In genomic region chr5:957730-958485, GRCh38 we compare ENCODE assay signal across 1 cellular context.
TF ChIP-seq lines count a peak whose summit lies in the region.

No MANE protein-coding gene starts in this region.

TF ChIP-seq in HepG2, 621 proteins besides CTCF, POLR2A, EP300 and RAD21:
- 0 out of 2 replicates have a peak, but pooled peaks have one; percentile 10 for TF ChIP-seq TGIF2 (CRISPR knock-in tag; IDR thresholded peaks at IDR 0.05)
- TF ChIP-seq ZNF687 (CRISPR knock-in tag; IDR thresholded peaks at IDR 0.05): 0 out of 2 replicates have a peak, but pooled peaks have one; percentile 7
- TF ChIP-seq SIN3A (IDR thresholded peaks at IDR 0.05; ENCODE audit: borderline replicate concordance, low read depth, low read length): no peak
- TF ChIP-seq ZNF414 (CRISPR knock-in tag; IDR thresholded peaks at IDR 0.05): no peak
- TF ChIP-seq HNRNPL (IDR thresholded peaks at IDR 0.05; ENCODE audit: low read depth, low read length): 0 out of 2 replicates have a peak, but pooled peaks have one; percentile 56
- 0 out of 2 replicates have a peak, but pooled peaks have one; percentile 6 for TF ChIP-seq RXRA (CRISPR knock-in tag; IDR thresholded peaks at IDR 0.05)
- TF ChIP-seq ARID5B (CRISPR knock-in tag; IDR thresholded peaks at IDR 0.05): peak; percentile 2; the same call in 1 of the 2 replicates
